26 cellular contexts compared by ENCODE assay signal in the genomic region with DNA sequence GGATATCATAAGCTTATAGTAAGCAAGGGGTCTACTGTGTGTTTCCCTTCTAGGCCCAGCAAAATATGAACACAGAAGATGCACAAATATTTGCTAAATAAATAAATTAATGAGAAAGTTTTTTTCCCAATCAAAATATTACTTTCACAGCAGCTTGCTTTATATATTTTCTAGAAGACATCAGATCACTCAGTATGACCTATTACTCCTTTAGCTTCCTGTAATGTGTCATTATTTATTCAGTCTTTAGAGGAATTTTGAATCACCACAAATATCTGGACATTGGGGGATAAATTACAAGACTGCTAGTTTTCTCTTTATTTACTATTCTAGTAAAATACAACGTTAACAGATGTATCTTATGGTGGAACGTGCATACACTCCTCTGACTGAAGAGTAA.
"Had no signal": no experiment of that assay in that cellular context is flagged by ENCODE, and none has a peak within 500 bp of the region (broad histone marks: within the 10 kb centered on the region; RNA-seq: fewer than 3 reads in every experiment).

No MANE protein-coding gene starts in this region.

- H3K4me3 ChIP-seq: left lung, lower lobe of right lung, pancreas, prostate gland, right atrium auricular region, right lobe of liver, stomach, testis, thyroid gland, transverse colon, upper lobe of left lung, vagina had no signal

- ATAC-seq: left colon; left lung; lower lobe of right lung; naive thymus-derived CD8-positive, alpha-beta T cell; pancreas; right lobe of liver; stimulated activated naive B cell treated with anti-CD40 and anti-IgM and Interleukin-4, amounts not matched to agents 10 μg/mL and 1 μg/mL and 100 μg/mL, for 72 hours; stimulated activated naive CD8-positive, alpha-beta T cell treated with anti-CD3 and anti-CD28 coated beads, Interleukin-15, Interleukin-2, amounts not matched to agents 100 U/mL and 50 U/mL, for 24 hours had no signal

- H3K27me3 ChIP-seq: left lung, pancreas, right atrium auricular region, right lobe of liver, stomach, testis, thyroid gland, transverse colon, upper lobe of left lung, vagina had no signal

- H3K9me3 ChIP-seq: lower lobe of right lung, pancreas, prostate gland, right atrium auricular region, right lobe of liver, testis, thyroid gland, transverse colon, vagina had no signal

- H3K27ac ChIP-seq: left lung, lower lobe of right lung, pancreas, prostate gland, right atrium auricular region, right lobe of liver, stomach, testis, thyroid gland, transverse colon, upper lobe of left lung, vagina had no signal

- FAIRE-seq: keratinocyte, pancreas had no signal

- H3K4me1 ChIP-seq: left lung, lower lobe of right lung, pancreas, prostate gland, right atrium auricular region, right lobe of liver, stomach, testis, thyroid gland, transverse colon, upper lobe of left lung, vagina had no signal

- H3K36me3 ChIP-seq: left lung, lower lobe of right lung, pancreas, prostate gland, right atrium auricular region, right lobe of liver, stomach, thyroid gland, transverse colon, upper lobe of left lung, vagina had no signal

- DNase-seq: kidney glomerular epithelial cell; left colon; left lung; lower lobe of right lung; mammary epithelial cell; mesenchymal stem cell; naive thymus-derived CD8-positive, alpha-beta T cell; nucleus accumbens; pancreas; posterior cingulate gyrus; right lobe of liver; stimulated activated CD4-positive, alpha-beta T cell treated with anti-CD3 and anti-CD28 coated beads, Interleukin-12 subunit alpha, Interleukin-12 subunit beta, amount 100 ng/mL, for 4 hours; stimulated activated CD4-positive, alpha-beta T cell treated with anti-CD3 and anti-CD28 coated beads, Interleukin-15, amount 100 ng/mL, for 24 hours; stimulated activated CD4-positive, alpha-beta T cell treated with anti-CD3 and anti-CD28 coated beads, Interleukin-2, amount 100 ng/mL, for 24 hours; stimulated activated CD4-positive, alpha-beta T cell treated with anti-CD3 and anti-CD28 coated beads, Interleukin-4, amount 100 ng/mL, for 1 hour; stimulated activated naive B cell treated with anti-CD40 and anti-IgM and Interleukin-4, amounts not matched to agents 10 μg/mL and 1 μg/mL and 100 μg/mL, for 72 hours; stimulated activated naive CD8-positive, alpha-beta T cell treated with anti-CD3 and anti-CD28 coated beads, Interleukin-15, Interleukin-2, amounts not matched to agents 100 U/mL and 50 U/mL, for 24 hours; stomach; testis; thyroid gland; transverse colon; upper lobe of left lung had no signal
